ENCODE assay signal across 1 cellular context in the genomic region with DNA sequence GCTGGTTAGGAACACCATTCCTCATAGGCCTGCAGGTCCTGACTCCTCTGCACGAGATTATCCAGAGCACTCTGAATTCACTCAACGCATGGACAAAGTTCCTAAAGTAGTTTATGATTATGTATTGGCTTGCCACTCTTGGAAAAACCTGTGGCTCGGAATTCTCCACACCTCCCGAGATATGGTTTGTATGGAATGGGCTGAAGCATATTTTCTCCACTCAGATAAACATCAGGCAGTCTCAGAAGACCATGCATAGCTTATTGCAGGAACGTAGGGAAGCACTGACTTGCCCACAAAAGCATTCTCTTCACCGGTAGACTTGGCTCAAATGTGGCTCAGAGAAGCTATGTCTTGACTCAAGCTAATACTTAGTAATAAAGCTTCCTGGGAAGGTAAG.
TF ChIP-seq lines count a peak whose summit lies in the region.

No MANE protein-coding gene starts in this region.

TF ChIP-seq in GM23338, 12 proteins besides CTCF, POLR2A, EP300 and RAD21 (continued from another document):
- TF ChIP-seq, protein P1, sequence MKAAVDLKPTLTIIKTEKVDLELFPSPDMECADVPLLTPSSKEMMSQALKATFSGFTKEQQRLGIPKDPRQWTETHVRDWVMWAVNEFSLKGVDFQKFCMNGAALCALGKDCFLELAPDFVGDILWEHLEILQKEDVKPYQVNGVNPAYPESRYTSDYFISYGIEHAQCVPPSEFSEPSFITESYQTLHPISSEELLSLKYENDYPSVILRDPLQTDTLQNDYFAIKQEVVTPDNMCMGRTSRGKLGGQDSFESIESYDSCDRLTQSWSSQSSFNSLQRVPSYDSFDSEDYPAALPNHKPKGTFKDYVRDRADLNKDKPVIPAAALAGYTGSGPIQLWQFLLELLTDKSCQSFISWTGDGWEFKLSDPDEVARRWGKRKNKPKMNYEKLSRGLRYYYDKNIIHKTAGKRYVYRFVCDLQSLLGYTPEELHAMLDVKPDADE (IDR thresholded peaks at IDR 0.05) = no peak
- TF ChIP-seq STAT1 (IDR thresholded peaks at IDR 0.05; ENCODE audit: unreplicated experiment) (no peak), JUNB (IDR thresholded peaks at IDR 0.05; ENCODE audit: unreplicated experiment) (no peak), EZH2 (IDR thresholded peaks at IDR 0.05; ENCODE audit: low read depth, unreplicated experiment) (no peak), POLR2AphosphoS5 (IDR thresholded peaks at IDR 0.05; ENCODE audit: low read depth) (no peak), ZNF331 (CRISPR knock-in tag; IDR thresholded peaks at IDR 0.05; ENCODE audit: low read depth) (no peak), ZNF114 (CRISPR knock-in tag; IDR thresholded peaks at IDR 0.05) (no peak), EZH2phosphoT487 (IDR thresholded peaks at IDR 0.05; ENCODE audit: unreplicated experiment) (no peak), CREB1 (CRISPR knock-in tag; IDR thresholded peaks at IDR 0.05; ENCODE audit: low read depth) (no peak), NANOG (IDR thresholded peaks at IDR 0.05; ENCODE audit: borderline replicate concordance) (no peak)
- TF ChIP-seq, protein P2, sequence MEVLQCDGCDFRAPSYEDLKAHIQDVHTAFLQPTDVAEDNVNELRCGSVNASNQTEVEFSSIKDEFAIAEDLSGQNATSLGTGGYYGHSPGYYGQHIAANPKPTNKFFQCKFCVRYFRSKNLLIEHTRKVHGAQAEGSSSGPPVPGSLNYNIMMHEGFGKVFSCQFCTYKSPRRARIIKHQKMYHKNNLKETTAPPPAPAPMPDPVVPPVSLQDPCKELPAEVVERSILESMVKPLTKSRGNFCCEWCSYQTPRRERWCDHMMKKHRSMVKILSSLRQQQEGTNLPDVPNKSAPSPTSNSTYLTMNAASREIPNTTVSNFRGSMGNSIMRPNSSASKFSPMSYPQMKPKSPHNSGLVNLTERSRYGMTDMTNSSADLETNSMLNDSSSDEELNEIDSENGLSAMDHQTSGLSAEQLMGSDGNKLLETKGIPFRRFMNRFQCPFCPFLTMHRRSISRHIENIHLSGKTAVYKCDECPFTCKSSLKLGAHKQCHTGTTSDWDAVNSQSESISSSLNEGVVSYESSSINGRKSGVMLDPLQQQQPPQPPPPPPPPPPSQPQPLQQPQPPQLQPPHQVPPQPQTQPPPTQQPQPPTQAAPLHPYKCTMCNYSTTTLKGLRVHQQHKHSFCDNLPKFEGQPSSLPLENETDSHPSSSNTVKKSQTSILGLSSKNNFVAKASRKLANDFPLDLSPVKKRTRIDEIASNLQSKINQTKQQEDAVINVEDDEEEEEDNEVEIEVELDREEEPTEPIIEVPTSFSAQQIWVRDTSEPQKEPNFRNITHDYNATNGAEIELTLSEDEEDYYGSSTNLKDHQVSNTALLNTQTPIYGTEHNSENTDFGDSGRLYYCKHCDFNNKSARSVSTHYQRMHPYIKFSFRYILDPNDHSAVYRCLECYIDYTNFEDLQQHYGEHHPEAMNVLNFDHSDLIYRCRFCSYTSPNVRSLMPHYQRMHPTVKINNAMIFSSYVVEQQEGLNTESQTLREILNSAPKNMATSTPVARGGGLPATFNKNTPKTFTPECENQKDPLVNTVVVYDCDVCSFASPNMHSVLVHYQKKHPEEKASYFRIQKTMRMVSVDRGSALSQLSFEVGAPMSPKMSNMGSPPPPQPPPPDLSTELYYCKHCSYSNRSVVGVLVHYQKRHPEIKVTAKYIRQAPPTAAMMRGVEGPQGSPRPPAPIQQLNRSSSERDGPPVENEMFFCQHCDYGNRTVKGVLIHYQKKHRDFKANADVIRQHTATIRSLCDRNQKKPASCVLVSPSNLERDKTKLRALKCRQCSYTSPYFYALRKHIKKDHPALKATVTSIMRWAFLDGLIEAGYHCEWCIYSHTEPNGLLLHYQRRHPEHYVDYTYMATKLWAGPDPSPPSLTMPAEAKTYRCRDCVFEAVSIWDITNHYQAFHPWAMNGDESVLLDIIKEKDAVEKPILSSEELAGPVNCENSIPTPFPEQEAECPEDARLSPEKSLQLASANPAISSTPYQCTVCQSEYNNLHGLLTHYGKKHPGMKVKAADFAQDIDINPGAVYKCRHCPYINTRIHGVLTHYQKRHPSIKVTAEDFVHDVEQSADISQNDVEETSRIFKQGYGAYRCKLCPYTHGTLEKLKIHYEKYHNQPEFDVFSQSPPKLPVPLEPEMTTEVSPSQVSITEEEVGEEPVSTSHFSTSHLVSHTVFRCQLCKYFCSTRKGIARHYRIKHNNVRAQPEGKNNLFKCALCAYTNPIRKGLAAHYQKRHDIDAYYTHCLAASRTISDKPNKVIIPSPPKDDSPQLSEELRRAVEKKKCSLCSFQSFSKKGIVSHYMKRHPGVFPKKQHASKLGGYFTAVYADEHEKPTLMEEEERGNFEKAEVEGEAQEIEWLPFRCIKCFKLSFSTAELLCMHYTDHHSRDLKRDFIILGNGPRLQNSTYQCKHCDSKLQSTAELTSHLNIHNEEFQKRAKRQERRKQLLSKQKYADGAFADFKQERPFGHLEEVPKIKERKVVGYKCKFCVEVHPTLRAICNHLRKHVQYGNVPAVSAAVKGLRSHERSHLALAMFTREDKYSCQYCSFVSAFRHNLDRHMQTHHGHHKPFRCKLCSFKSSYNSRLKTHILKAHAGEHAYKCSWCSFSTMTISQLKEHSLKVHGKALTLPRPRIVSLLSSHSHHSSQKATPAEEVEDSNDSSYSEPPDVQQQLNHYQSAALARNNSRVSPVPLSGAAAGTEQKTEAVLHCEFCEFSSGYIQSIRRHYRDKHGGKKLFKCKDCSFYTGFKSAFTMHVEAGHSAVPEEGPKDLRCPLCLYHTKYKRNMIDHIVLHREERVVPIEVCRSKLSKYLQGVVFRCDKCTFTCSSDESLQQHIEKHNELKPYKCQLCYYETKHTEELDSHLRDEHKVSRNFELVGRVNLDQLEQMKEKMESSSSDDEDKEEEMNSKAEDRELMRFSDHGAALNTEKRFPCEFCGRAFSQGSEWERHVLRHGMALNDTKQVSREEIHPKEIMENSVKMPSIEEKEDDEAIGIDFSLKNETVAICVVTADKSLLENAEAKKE (CRISPR knock-in tag; IDR thresholded peaks at IDR 0.05) = no peak
